ENCODE assay signal across 1 cellular context in the genomic region with DNA sequence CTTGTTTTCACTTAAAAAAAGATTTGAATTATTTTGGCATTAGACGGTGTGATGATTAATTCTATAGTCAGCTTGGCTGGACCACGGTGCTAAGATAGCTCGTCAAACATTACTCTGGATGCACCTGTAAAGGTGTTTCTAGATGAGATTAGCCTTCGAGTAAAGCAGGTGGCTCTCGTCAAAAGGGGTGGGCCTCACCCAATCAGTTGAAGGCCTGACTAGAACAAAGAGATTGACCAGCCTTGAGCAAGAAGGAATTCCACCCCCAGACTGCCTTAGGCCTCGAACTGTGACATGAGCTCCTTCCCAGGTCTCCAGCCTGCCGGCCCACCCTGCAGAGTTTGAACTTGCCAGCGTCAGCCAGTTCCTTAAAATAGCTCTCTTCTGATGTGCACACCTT.
TF ChIP-seq lines count a peak whose summit lies in the region.

No MANE protein-coding gene starts in this region.

TF ChIP-seq in SK-N-SH treated with all-trans-retinoic acid at 6 μM for 48 hours, 23 proteins besides CTCF, POLR2A, EP300 and RAD21 (continued from another document):
- TF ChIP-seq, protein P1, sequence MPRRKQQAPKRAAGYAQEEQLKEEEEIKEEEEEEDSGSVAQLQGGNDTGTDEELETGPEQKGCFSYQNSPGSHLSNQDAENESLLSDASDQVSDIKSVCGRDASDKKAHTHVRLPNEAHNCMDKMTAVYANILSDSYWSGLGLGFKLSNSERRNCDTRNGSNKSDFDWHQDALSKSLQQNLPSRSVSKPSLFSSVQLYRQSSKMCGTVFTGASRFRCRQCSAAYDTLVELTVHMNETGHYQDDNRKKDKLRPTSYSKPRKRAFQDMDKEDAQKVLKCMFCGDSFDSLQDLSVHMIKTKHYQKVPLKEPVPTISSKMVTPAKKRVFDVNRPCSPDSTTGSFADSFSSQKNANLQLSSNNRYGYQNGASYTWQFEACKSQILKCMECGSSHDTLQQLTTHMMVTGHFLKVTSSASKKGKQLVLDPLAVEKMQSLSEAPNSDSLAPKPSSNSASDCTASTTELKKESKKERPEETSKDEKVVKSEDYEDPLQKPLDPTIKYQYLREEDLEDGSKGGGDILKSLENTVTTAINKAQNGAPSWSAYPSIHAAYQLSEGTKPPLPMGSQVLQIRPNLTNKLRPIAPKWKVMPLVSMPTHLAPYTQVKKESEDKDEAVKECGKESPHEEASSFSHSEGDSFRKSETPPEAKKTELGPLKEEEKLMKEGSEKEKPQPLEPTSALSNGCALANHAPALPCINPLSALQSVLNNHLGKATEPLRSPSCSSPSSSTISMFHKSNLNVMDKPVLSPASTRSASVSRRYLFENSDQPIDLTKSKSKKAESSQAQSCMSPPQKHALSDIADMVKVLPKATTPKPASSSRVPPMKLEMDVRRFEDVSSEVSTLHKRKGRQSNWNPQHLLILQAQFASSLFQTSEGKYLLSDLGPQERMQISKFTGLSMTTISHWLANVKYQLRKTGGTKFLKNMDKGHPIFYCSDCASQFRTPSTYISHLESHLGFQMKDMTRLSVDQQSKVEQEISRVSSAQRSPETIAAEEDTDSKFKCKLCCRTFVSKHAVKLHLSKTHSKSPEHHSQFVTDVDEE (CRISPR knock-in tag; IDR thresholded peaks at IDR 0.05): no peak
- no peak for TF ChIP-seq ZFP3 (CRISPR knock-in tag; IDR thresholded peaks at IDR 0.05)
- TF ChIP-seq ISL1 (CRISPR knock-in tag; IDR thresholded peaks at IDR 0.05): no peak
- TF ChIP-seq ZNF565 (CRISPR knock-in tag; conservative IDR thresholded peaks at IDR 0.05; ENCODE audit: low read depth): no peak
- TF ChIP-seq RARB (CRISPR knock-in tag; IDR thresholded peaks at IDR 0.05): no peak
